Comparison of ENCODE assay signal across 20 cellular contexts in the genomic region with DNA sequence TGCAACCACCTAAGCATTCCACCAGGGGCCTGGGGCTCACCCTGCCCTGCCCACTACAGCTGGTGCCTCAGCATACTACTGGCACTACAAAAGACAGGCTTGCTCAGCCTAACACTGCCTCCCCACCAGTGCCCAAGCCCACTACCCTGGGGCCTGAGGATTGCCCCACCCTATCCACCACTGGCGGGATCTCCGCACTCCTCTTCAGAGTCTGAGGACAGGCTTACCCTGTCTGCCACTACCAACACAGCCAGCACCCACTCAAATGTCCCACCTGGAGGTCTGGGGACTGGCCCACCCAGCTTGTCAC.
"Had no signal": no experiment of that assay in that cellular context is flagged by ENCODE, and none has a peak within 500 bp of the region (broad histone marks: within the 10 kb centered on the region; RNA-seq: fewer than 3 reads in every experiment).

No MANE protein-coding gene starts in this region.

- H3K4me1 Mint-ChIP-seq: endodermal cell had no signal

- H3K4me3 Mint-ChIP-seq: central memory CD8-positive, alpha-beta T cell; dendritic cell treated with granulocyte-macrophage colony-stimulating factor and Interleukin-4, amounts not matched to agents 40 ng/mL and 50 ng/mL, for 4 days; endodermal cell; nephron; stimulated activated effector memory CD8-positive, alpha-beta T cell treated with anti-CD3 and anti-CD28 coated beads, Interleukin-12 subunit alpha, Interleukin-12 subunit beta, amount 100 ng/mL, for 72 hours had no signal

- DNase-seq: colonic mucosa; effector CD8-positive, alpha-beta T cell; endodermal cell; foreskin keratinocyte; heart right ventricle; hippocampal formation; left colon; left ventricle myocardium inferior; lower lobe of right lung; occipital lobe; sigmoid colon; stimulated activated CD4-positive, alpha-beta T cell treated with anti-CD3 and anti-CD28 coated beads, Interleukin-2, amount 100 ng/mL, for 24 hours; stimulated activated CD4-positive, alpha-beta T cell treated with anti-CD3 and anti-CD28 coated beads, Interleukin-4, amount 100 ng/mL, for 24 hours; stimulated activated naive CD4-positive, alpha-beta T cell treated with Interleukin-2 at 50 U/mL for 16 hours had no signal

- H3K27ac Mint-ChIP-seq: dendritic cell treated with granulocyte-macrophage colony-stimulating factor and Interleukin-4, amounts not matched to agents 40 ng/mL and 50 ng/mL, for 4 days; endodermal cell; nephron; progenitor cell of endocrine pancreas; stimulated activated effector memory CD8-positive, alpha-beta T cell treated with anti-CD3 and anti-CD28 coated beads, Interleukin-12 subunit alpha, Interleukin-12 subunit beta, amount 100 ng/mL, for 72 hours had no signal

- ATAC-seq: foreskin keratinocyte; gastroesophageal sphincter; left colon; stimulated activated effector memory CD8-positive, alpha-beta T cell treated with anti-CD3 and anti-CD28 coated beads, Interleukin-12 subunit alpha, Interleukin-12 subunit beta, amount 100 ng/mL, for 72 hours had no signal

- H3K27me3 Mint-ChIP-seq: central memory CD8-positive, alpha-beta T cell; dendritic cell treated with granulocyte-macrophage colony-stimulating factor and Interleukin-4, amounts not matched to agents 40 ng/mL and 50 ng/mL, for 4 days; progenitor cell of endocrine pancreas had no signal
